In genomic region chr20:53222932-53223331, GRCh38 we compare ENCODE assay signal across 6 cellular contexts.
"Had no signal": no experiment of that assay in that cellular context is flagged by ENCODE, and none has a peak within 500 bp of the region (broad histone marks: within the 10 kb centered on the region; RNA-seq: fewer than 3 reads in every experiment).

No MANE protein-coding gene starts in this region.

- FAIRE-seq: HTR-8/SVneo had no signal

- DNase-seq: Karpas-422, KBM-7, KG1 had no signal

- H3K4me2 ChIP-seq: KMS-11 had no signal

- H3K27ac ChIP-seq: HL-60, KMS-11 had no signal

- H3K9ac ChIP-seq: KMS-11 had no signal
